ENCODE assay signal across 17 cellular contexts in the genomic region with DNA sequence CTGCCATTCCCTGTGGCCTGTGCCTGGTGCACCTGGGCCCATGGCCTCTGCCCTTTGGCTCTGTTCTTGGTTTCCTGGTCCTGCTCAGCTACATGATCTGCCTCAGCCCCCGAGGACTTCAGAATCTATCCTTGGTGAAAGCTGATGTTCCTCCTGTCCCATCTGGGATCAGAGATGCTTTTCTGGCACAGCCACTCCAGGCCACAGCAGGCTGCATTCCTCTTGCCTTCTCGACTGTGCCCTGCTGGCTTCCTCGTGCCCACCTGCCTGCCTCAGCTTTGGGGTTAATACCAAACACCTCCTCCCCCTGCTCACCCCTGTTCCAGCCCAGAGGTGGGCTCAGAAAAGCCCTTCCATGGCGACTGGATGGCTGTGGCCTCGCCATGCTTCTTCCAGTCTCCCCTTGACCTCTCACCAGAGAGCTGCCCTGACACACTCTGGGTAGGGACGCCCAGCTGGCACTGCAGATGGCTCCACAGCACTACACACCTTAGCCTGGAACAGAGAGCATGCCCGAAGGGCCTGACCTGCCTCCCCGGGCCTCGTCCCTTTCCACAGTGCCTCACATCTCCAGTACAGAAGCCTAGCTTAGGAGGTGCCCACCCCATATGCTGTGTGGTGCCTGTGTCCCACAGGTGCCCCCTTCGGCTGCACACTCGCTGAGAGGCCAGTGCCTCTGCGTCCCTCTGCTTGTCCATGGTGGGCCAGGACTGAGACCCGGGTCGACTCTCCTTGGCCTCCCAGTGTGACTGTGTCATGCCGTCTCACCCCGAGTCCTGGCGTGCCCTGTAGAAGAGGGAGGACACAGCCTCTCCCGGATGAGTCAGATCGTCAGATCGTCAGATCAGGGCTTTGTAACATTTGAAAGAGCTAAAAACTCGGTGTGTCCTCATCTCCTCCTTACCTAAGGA.
A peak's percentile ranks its signal among the peaks of the same experiment; 100 is the strongest.
DNase-seq lines count a peak whose midpoint lies in the region; ATAC-seq and TF ChIP-seq lines count a peak whose summit lies in the region.
"Had no signal": no experiment of that assay in that cellular context is flagged by ENCODE, and none has a peak within 500 bp of the region (broad histone marks: within the 10 kb centered on the region; RNA-seq: fewer than 3 reads in every experiment).

No MANE protein-coding gene starts in this region.

- ATAC-seq in activated T-cell treated with anti-CD3 and anti-CD28 coated beads, Interleukin-2, amount 50 U/mL, for 4 hours, result no peak
- no peak for ATAC-seq in HG03521 (IDR thresholded peaks at IDR 0.05; ENCODE audit: unreplicated experiment)
- ATAC-seq: heart left ventricle, left lobe of liver, SK-N-SH treated with all-trans-retinoic acid at 6 μM for 48 hours had no signal

- peak overlapping the region; percentile 9; the same call in 1 of the 2 replicates for H3K27ac ChIP-seq in WERI-Rb-1
- H3K27ac ChIP-seq: neutrophil, tibial artery had no signal

- H3K27me3 Mint-ChIP-seq in activated T-cell treated with anti-CD3 and anti-CD28 coated beads, Interleukin-2, amount 50 U/mL, for 24 hours, result no peaks in the 10 kb centered on the region
- no peaks in the 10 kb centered on the region for H3K27me3 Mint-ChIP-seq in activated T-cell treated with anti-CD3 and anti-CD28 coated beads, Interleukin-2, amount 50 U/mL, for 4 hours (ENCODE audit: low read depth)
- peaks cover 27% of the 10 kb centered on the region for H3K27me3 Mint-ChIP-seq in endothelial cell (ENCODE audit: unreplicated experiment)
- H3K27me3 Mint-ChIP-seq in progenitor cell of endocrine pancreas, result no peaks in the 10 kb centered on the region
- no peaks in the 10 kb centered on the region for H3K27me3 Mint-ChIP-seq in activated T-helper 1 cell treated with anti-CD3 and anti-CD28 coated beads, Interleukin-12 subunit alpha, Interleukin-12 subunit beta, Interleukin-2, Interleukin-4 antibody, amounts not matched to agents 30 ng/mL and 10 ng/mL and 1 ng/mL, durations not matched to agents 14 hours and 24 hours and 36 hours (ENCODE audit: insufficient read depth)
- H3K27me3 Mint-ChIP-seq: brain had no signal

- no peak overlapping the region for H3K4me3 Mint-ChIP-seq in activated T-cell treated with anti-CD3 and anti-CD28 coated beads, Interleukin-2, amount 50 U/mL, for 24 hours
- H3K4me3 Mint-ChIP-seq in activated T-cell treated with anti-CD3 and anti-CD28 coated beads, Interleukin-2, amount 50 U/mL, for 4 hours, result no peak overlapping the region
- H3K4me3 Mint-ChIP-seq in endothelial cell (ENCODE audit: unreplicated experiment), result peak overlapping the region; percentile 65
- no peak overlapping the region for H3K4me3 Mint-ChIP-seq in progenitor cell of endocrine pancreas (ENCODE audit: low read depth)
- no peak overlapping the region for H3K4me3 Mint-ChIP-seq in activated T-helper 1 cell treated with anti-CD3 and anti-CD28 coated beads, Interleukin-12 subunit alpha, Interleukin-12 subunit beta, Interleukin-2, Interleukin-4 antibody, amounts not matched to agents 30 ng/mL and 10 ng/mL and 1 ng/mL, durations not matched to agents 14 hours and 24 hours and 36 hours
- H3K4me3 Mint-ChIP-seq: brain had no signal

- intact Hi-C loops in activated T-helper 1 cell treated with anti-CD3 and anti-CD28 coated beads, Interleukin-12 subunit alpha, Interleukin-12 subunit beta, Interleukin-2, Interleukin-4 antibody, amounts not matched to agents 30 ng/mL and 10 ng/mL and 1 ng/mL, durations not matched to agents 14 hours and 24 hours and 36 hours (cut with micrococcal nuclease), result no loop called here

- no peaks in the 10 kb centered on the region for H3K27me3 ChIP-seq in WERI-Rb-1 (ENCODE audit: insufficient read depth, low read depth, severe bottlenecking)
- H3K27me3 ChIP-seq: heart left ventricle, neutrophil, tibial artery had no signal

- H3K9me3 Mint-ChIP-seq in activated T-cell treated with anti-CD3 and anti-CD28 coated beads, Interleukin-2, amount 50 U/mL, for 24 hours, result no peaks in the 10 kb centered on the region
- no peaks in the 10 kb centered on the region for H3K9me3 Mint-ChIP-seq in activated T-cell treated with anti-CD3 and anti-CD28 coated beads, Interleukin-2, amount 50 U/mL, for 4 hours
- no peaks in the 10 kb centered on the region for H3K9me3 Mint-ChIP-seq in endothelial cell (ENCODE audit: unreplicated experiment)
- no peaks in the 10 kb centered on the region for H3K9me3 Mint-ChIP-seq in progenitor cell of endocrine pancreas (ENCODE audit: low read depth)
- H3K9me3 Mint-ChIP-seq in activated T-helper 1 cell treated with anti-CD3 and anti-CD28 coated beads, Interleukin-12 subunit alpha, Interleukin-12 subunit beta, Interleukin-2, Interleukin-4 antibody, amounts not matched to agents 30 ng/mL and 10 ng/mL and 1 ng/mL, durations not matched to agents 14 hours and 24 hours and 36 hours, result no peaks in the 10 kb centered on the region
- H3K9me3 Mint-ChIP-seq: brain had no signal

- peaks cover 75% of the 10 kb centered on the region for H3K36me3 ChIP-seq in WERI-Rb-1

- no peak for TF ChIP-seq CTCF in WERI-Rb-1 (IDR thresholded peaks at IDR 0.05; ENCODE audit: low read depth, low read length)
- TF ChIP-seq CTCF in endothelial cell (IDR thresholded peaks at IDR 0.05; ENCODE audit: unreplicated experiment), result no peak
- no peak for TF ChIP-seq CTCF in progenitor cell of endocrine pancreas (IDR thresholded peaks at IDR 0.05; ENCODE audit: unreplicated experiment)

- H3K4me1 Mint-ChIP-seq in activated T-cell treated with anti-CD3 and anti-CD28 coated beads, Interleukin-2, amount 50 U/mL, for 24 hours (ENCODE audit: low read depth), result peaks cover 2% of the 10 kb centered on the region
- no peaks in the 10 kb centered on the region for H3K4me1 Mint-ChIP-seq in activated T-cell treated with anti-CD3 and anti-CD28 coated beads, Interleukin-2, amount 50 U/mL, for 4 hours (ENCODE audit: low read depth)
- H3K4me1 Mint-ChIP-seq in endothelial cell (ENCODE audit: unreplicated experiment), result peaks cover 15% of the 10 kb centered on the region
- no peaks in the 10 kb centered on the region for H3K4me1 Mint-ChIP-seq in progenitor cell of endocrine pancreas (ENCODE audit: low read depth)
- H3K4me1 Mint-ChIP-seq in activated T-helper 1 cell treated with anti-CD3 and anti-CD28 coated beads, Interleukin-12 subunit alpha, Interleukin-12 subunit beta, Interleukin-2, Interleukin-4 antibody, amounts not matched to agents 30 ng/mL and 10 ng/mL and 1 ng/mL, durations not matched to agents 14 hours and 24 hours and 36 hours (ENCODE audit: low read depth), result peaks cover 5% of the 10 kb centered on the region

- no peak for DNase-seq in activated T-cell treated with anti-CD3 and anti-CD28 coated beads, Interleukin-2, amount 50 U/mL, for 24 hours
- DNase-seq in activated T-cell treated with anti-CD3 and anti-CD28 coated beads, Interleukin-2, amount 50 U/mL, for 4 hours, result no peak
- no peak for DNase-seq in WERI-Rb-1
- DNase-seq in endothelial cell (ENCODE audit: low spot score), result no peak
- no peak for DNase-seq in progenitor cell of endocrine pancreas (ENCODE audit: low spot score, unreplicated experiment)
- DNase-seq in activated T-helper 1 cell treated with anti-CD3 and anti-CD28 coated beads, Interleukin-12 subunit alpha, Interleukin-12 subunit beta, Interleukin-2, Interleukin-4 antibody, amounts not matched to agents 30 ng/mL and 10 ng/mL and 1 ng/mL, durations not matched to agents 14 hours and 24 hours and 36 hours (ENCODE audit: low spot score), result no peak
- DNase-seq in NCI-H446 treated with DMSO at 0.1 percent for 48 hours (lab: John Stamatoyannopoulos, UW), result no peak
- DNase-seq: activated T-cell treated with anti-CD3 and anti-CD28 coated beads, Interleukin-2, amount 50 U/mL, for 1 hour; heart left ventricle; NCI-H1048; NCI-H345; tibial artery had no signal

- H3K27ac Mint-ChIP-seq in activated T-cell treated with anti-CD3 and anti-CD28 coated beads, Interleukin-2, amount 50 U/mL, for 24 hours, result peak overlapping the region; percentile 83
- H3K27ac Mint-ChIP-seq in endothelial cell (ENCODE audit: unreplicated experiment) (peak overlapping the region; percentile 80), progenitor cell of endocrine pancreas (peak overlapping the region; percentile 59)
- no peak overlapping the region for H3K27ac Mint-ChIP-seq in activated T-helper 1 cell treated with anti-CD3 and anti-CD28 coated beads, Interleukin-12 subunit alpha, Interleukin-12 subunit beta, Interleukin-2, Interleukin-4 antibody, amounts not matched to agents 30 ng/mL and 10 ng/mL and 1 ng/mL, durations not matched to agents 14 hours and 24 hours and 36 hours

- peaks cover 100% of the 10 kb centered on the region for H3K36me3 Mint-ChIP-seq in activated T-cell treated with anti-CD3 and anti-CD28 coated beads, Interleukin-2, amount 50 U/mL, for 24 hours (ENCODE audit: low read depth)
- H3K36me3 Mint-ChIP-seq in activated T-cell treated with anti-CD3 and anti-CD28 coated beads, Interleukin-2, amount 50 U/mL, for 4 hours (ENCODE audit: insufficient read depth), result peaks cover 54% of the 10 kb centered on the region
- H3K36me3 Mint-ChIP-seq in endothelial cell (ENCODE audit: low read depth, unreplicated experiment), result peaks cover 60% of the 10 kb centered on the region
- H3K36me3 Mint-ChIP-seq in progenitor cell of endocrine pancreas (ENCODE audit: insufficient read depth), result peaks cover 47% of the 10 kb centered on the region
- peaks cover 47% of the 10 kb centered on the region for H3K36me3 Mint-ChIP-seq in activated T-helper 1 cell treated with anti-CD3 and anti-CD28 coated beads, Interleukin-12 subunit alpha, Interleukin-12 subunit beta, Interleukin-2, Interleukin-4 antibody, amounts not matched to agents 30 ng/mL and 10 ng/mL and 1 ng/mL, durations not matched to agents 14 hours and 24 hours and 36 hours (ENCODE audit: low read depth)

- no peaks in the 10 kb centered on the region for H3K9me3 ChIP-seq in WERI-Rb-1 (ENCODE audit: severe bottlenecking)
- H3K9me3 ChIP-seq: heart left ventricle, neutrophil, tibial artery had no signal

- no peak overlapping the region for H3K4me3 ChIP-seq in WERI-Rb-1 (ENCODE audit: low read depth, low read length)
- H3K4me3 ChIP-seq: heart left ventricle, tibial artery had no signal
